ENCODE assay signal across 1 cellular context in genomic region chr12:107917912-107918800, GRCh38.
TF ChIP-seq lines count a peak whose summit lies in the region.

No MANE protein-coding gene starts in this region.

TF ChIP-seq in GM23338, 12 proteins besides CTCF, POLR2A, EP300 and RAD21 (continued from another document):
- TF ChIP-seq EZH2 (IDR thresholded peaks at IDR 0.05; ENCODE audit: low read depth, unreplicated experiment) = no peak
